Comparison of ENCODE assay signal across 1 cellular context in the genomic region with DNA sequence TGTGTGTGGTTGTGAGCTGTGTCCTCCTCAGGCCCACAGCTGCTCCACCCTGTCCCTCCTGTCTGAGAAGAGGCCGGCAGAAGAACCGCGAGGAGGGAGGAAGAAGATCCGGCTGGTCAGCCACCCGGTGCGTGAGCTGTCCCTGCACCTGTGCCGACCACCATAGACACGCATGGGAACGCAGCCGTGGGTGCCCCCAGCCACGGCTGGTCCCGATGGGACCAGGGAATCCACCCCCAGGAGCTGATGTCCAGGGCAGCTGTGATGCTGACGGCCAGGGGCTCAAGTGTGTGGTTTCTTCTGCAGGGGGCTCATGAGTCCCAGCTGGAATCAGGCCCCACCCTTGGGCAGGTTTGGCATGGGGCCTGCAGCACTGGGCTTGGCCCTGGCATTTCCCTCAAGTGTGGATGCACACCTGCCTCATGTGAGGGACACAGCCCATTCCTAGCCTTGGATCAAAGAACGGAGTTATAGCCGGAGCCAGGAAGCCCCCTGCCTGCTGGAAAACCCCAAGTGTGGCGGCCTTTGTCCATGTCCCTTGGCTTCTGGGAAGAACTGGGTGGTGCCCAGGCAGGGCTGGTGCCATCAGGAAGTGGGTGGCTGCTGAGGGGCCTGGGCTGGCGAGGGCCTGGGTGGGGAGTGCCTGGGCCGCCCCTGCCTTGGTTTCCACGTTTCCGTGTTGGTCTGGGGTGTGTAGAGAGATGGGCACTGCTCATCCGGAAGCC.
TF ChIP-seq lines count a peak whose summit lies in the region.

No MANE protein-coding gene starts in this region.

TF ChIP-seq in K562, 482 proteins besides CTCF, POLR2A, EP300 and RAD21:
- TF ChIP-seq, protein P1, sequence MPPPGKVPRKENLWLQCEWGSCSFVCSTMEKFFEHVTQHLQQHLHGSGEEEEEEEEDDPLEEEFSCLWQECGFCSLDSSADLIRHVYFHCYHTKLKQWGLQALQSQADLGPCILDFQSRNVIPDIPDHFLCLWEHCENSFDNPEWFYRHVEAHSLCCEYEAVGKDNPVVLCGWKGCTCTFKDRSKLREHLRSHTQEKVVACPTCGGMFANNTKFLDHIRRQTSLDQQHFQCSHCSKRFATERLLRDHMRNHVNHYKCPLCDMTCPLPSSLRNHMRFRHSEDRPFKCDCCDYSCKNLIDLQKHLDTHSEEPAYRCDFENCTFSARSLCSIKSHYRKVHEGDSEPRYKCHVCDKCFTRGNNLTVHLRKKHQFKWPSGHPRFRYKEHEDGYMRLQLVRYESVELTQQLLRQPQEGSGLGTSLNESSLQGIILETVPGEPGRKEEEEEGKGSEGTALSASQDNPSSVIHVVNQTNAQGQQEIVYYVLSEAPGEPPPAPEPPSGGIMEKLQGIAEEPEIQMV (tag; conservative IDR thresholded peaks at IDR 0.05; ENCODE audit: low read depth) = no peak
- TF ChIP-seq NFIC (IDR thresholded peaks at IDR 0.05) = no peak
- peak; percentile 72 for TF ChIP-seq POLR2G (IDR thresholded peaks at IDR 0.05; ENCODE audit: low read depth, low read length)
- TF ChIP-seq RBM25 (IDR thresholded peaks at IDR 0.05; ENCODE audit: low read depth, low read length, severe bottlenecking) = no peak
- TF ChIP-seq RBFOX2 (IDR thresholded peaks at IDR 0.05; ENCODE audit: low read depth, low read length) = peak; percentile 55; the same call in 1 of the 2 replicates
- no peak for TF ChIP-seq TCF3 (CRISPR knock-in tag; IDR thresholded peaks at IDR 0.05)
- no peak for TF ChIP-seq E2F3 (CRISPR knock-in tag; IDR thresholded peaks at IDR 0.05)
- TF ChIP-seq CBX2 (IDR thresholded peaks at IDR 0.05; ENCODE audit: insufficient read depth, low read length, poor library complexity, severe bottlenecking) = no peak
- no peak for TF ChIP-seq NCOA2 (IDR thresholded peaks at IDR 0.05; ENCODE audit: partially characterized antibody in 2 of 2)
- no peak for TF ChIP-seq SP1 (CRISPR knock-in tag; IDR thresholded peaks at IDR 0.05)
- peak; percentile 37 for TF ChIP-seq RBM22 (IDR thresholded peaks at IDR 0.05; ENCODE audit: low read depth, low read length, poor library complexity, severe bottlenecking)
